ENCODE assay signal across 11 cellular contexts in the genomic region with DNA sequence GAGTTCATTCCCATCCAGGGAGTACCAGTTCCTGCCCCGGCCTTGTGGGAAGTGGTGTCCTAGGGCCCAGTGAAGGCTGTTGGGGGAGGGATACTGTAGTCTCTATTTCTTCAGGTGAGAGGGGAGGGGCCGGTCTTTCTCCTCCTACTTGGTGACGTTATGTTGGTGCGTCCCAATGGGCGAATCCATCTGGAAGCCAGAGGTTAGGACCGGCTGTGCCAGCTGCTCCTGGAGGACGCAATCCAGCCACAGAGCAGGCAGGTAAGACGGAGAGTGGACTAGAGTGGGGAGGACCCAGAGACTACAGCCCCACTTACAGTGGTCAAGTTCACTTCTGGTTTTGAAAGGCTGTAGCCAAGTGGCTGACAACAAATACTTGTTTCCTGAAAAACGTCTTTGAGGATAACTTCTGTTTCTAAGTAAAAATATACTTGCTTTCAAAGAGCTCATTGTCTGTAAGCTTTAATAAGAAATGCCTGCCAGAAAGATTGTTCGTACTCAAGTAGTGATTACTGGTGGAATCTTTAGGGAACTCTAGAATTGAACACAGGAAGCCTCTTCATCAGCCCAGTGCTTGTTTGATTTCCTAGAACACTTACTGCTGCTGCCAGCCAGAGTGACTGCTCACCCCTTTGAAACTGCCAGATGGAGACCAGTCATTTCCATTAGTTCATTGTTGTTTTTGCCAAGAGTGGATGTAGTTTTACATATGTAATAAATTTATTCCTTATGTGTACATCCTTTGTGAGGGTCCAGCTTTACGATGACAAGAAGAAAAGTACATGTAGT. TPM values are rescaled to one million over a fixed set of nuclear protein-coding genes. Genes with fewer than 3 reads are reported as not detected.
DNase-seq lines count a peak whose midpoint lies in the region; ATAC-seq and TF ChIP-seq lines count a peak whose summit lies in the region.
"Had no signal": no experiment of that assay in that cellular context is flagged by ENCODE, and none has a peak within 500 bp of the region (broad histone marks: within the 10 kb centered on the region; RNA-seq: fewer than 3 reads in every experiment).

No MANE protein-coding gene starts in this region.

- TF ChIP-seq CTCF in cardiac fibroblast (IDR thresholded peaks at IDR 0.05; ENCODE audit: low read depth, low read length): no peak
- no peak for TF ChIP-seq CTCF in testis (IDR thresholded peaks at IDR 0.05)

- H3K4me3 ChIP-seq in cardiac fibroblast (replicated peaks in 1 of 2; ENCODE audit: low read depth in 2 of 2, low read length in 2 of 2) (no peak overlapping the region), testis (no peak overlapping the region)
- H3K4me3 ChIP-seq: ascending aorta had no signal

- peak; percentile 68 for ATAC-seq in Right ventricle myocardium superior (ENCODE audit: poor library complexity)

- no peaks in the 10 kb centered on the region for H3K36me3 ChIP-seq in testis (ENCODE audit: low read depth, missing control alignments)

- intact Hi-C loops in Right ventricle myocardium superior (cut with DNase I) (no loop called here), cardiac septum (cut with DNase I) (no loop called here), testis (cut with DNase I; ENCODE audit: low total_unique reads) (no loop called here)

- no peak for DNase-seq in Right ventricle myocardium superior
- no peak for DNase-seq in cardiac septum (ENCODE audit: low spot score)
- peak; percentile 57 to 61 for DNase-seq in cardiac fibroblast (ENCODE audit: low read depth in 2 of 2)
- peak; percentile 67 for DNase-seq in islet precursor cell
- no peak for DNase-seq in testis
- no peak for DNase-seq in NCI-H2196 (lab: John Stamatoyannopoulos, UW; ENCODE audit: unreplicated experiment)
- no peak for DNase-seq in HK-2 (ENCODE audit: unreplicated experiment)
- no peak for DNase-seq in retina
- DNase-seq: NCI-H2081 treated with DMSO at 0.1 percent for 48 hours, WERI-Rb-1 had no signal

- 68 to 73% methylated on average over 11 of the region's 11 CpGs for WGBS in testis, 2 donors

- H3K4me1 ChIP-seq in testis: peaks cover 4% of the 10 kb centered on the region

- no peak overlapping the region for H3K27ac ChIP-seq in testis
- H3K27ac ChIP-seq: ascending aorta, WERI-Rb-1 had no signal

- H3K27me3 ChIP-seq in testis: no peaks in the 10 kb centered on the region
- H3K27me3 ChIP-seq: ascending aorta had no signal

- no peak for TF ChIP-seq POLR2A in testis (IDR thresholded peaks at IDR 0.05)

- H3K9me3 ChIP-seq in testis: no peaks in the 10 kb centered on the region
- H3K9me3 ChIP-seq: ascending aorta had no signal

RNA-seq across cellular contexts. Expression of a gene that starts 25.4 kb away (rescaled TPM):
- total RNA-seq in Right ventricle myocardium superior (32.8 TPM), cardiac septum (41.4 TPM), testis (100 to 1,000 TPM in 1 of 2 donors, 10 to 100 TPM in 1; 93.4 to 104 TPM)
- polyA plus RNA-seq in testis (ENCODE audit: insufficient read depth, low read depth, low replicate concordance): 27.3 TPM

Comparison
In these comparisons a context has a peak if more than half of its experiments do, and no peak if none do; other contexts are left out.
1. DNase-seq: peak in cardiac fibroblast (2 of 2) and islet precursor cell (single experiment); none in Right ventricle myocardium superior (single experiment), cardiac septum (single experiment), testis (single experiment), NCI-H2196 (single experiment), HK-2 (single experiment) and retina (single experiment).